In genomic region chr11:432501-433100, GRCh38 we compare ENCODE assay signal across 1 cellular context.
TF ChIP-seq lines count a peak whose summit lies in the region.

No MANE protein-coding gene starts in this region.

TF ChIP-seq in WTC11, 78 proteins besides CTCF, POLR2A, EP300 and RAD21 (continued from another document):
- no peak for TF ChIP-seq ZNF281 (CRISPR knock-in tag; IDR thresholded peaks at IDR 0.05)
- TF ChIP-seq CREM (CRISPR knock-in tag; IDR thresholded peaks at IDR 0.05), result no peak
- TF ChIP-seq CREB1 (CRISPR knock-in tag; IDR thresholded peaks at IDR 0.05), result no peak
- no peak for TF ChIP-seq ZBTB43 (CRISPR knock-in tag; IDR thresholded peaks at IDR 0.05)
- TF ChIP-seq ESRRA (CRISPR knock-in tag; IDR thresholded peaks at IDR 0.05; ENCODE audit: borderline replicate concordance), result no peak
TF ChIP-seq in WTC11: peak in this region for 0.
